ENCODE assay signal across 12 cellular contexts in genomic region chr1:208524376-208524775, GRCh38.
"Had no signal": no experiment of that assay in that cellular context is flagged by ENCODE, and none has a peak within 500 bp of the region (broad histone marks: within the 10 kb centered on the region; RNA-seq: fewer than 3 reads in every experiment).

No MANE protein-coding gene starts in this region.

- H3K27ac ChIP-seq: gastroesophageal sphincter, heart right ventricle, parathyroid adenoma, sigmoid colon had no signal

- H3K9ac ChIP-seq: parathyroid adenoma had no signal

- H3K79me2 ChIP-seq: parathyroid adenoma had no signal

- H3K4me1 ChIP-seq: gastroesophageal sphincter, parathyroid adenoma had no signal

- FAIRE-seq: urothelium cell line had no signal

- H3K36me3 ChIP-seq: gastroesophageal sphincter, heart right ventricle, sigmoid colon had no signal

- H3K4me3 ChIP-seq: gastroesophageal sphincter, heart right ventricle, sigmoid colon had no signal

- H3K27me3 ChIP-seq: sigmoid colon had no signal

- H3K9me3 ChIP-seq: gastroesophageal sphincter, heart right ventricle, sigmoid colon had no signal

- DNase-seq: activated CD4-positive, alpha-beta memory T cell treated with anti-CD3 and anti-CD28 coated beads for 36 hours; activated CD4-positive, alpha-beta T cell treated with anti-CD3 and anti-CD28 coated beads for 36 hours; activated T-cell treated with anti-CD3 and anti-CD28 coated beads for 4 hours; amniotic stem cell; heart right ventricle; kidney glomerular epithelial cell; sigmoid colon; stimulated activated CD8-positive, alpha-beta memory T cell treated with anti-CD3 and anti-CD28 coated beads, Interleukin-4, amount 100 ng/mL, for 48 hours; stimulated activated naive CD4-positive, alpha-beta T cell had no signal

- H2AFZ ChIP-seq: parathyroid adenoma had no signal
